Comparison of ENCODE assay signal across 17 cellular contexts in genomic region chr10:1650542-1651279, GRCh38.
"Had no signal": no experiment of that assay in that cellular context is flagged by ENCODE, and none has a peak within 500 bp of the region (broad histone marks: within the 10 kb centered on the region; RNA-seq: fewer than 3 reads in every experiment).

No MANE protein-coding gene starts in this region.

- H3K36me3 ChIP-seq: left lung, spleen had no signal

- H3K4me3 ChIP-seq: left lung, spleen had no signal

- H3K9me3 ChIP-seq: left lung, spleen had no signal

- H3K27ac ChIP-seq: left lung, spleen had no signal

- FAIRE-seq: endothelial cell of umbilical vein had no signal

- H3K27me3 ChIP-seq: left lung had no signal

- H3K4me1 ChIP-seq: left lung, spleen had no signal

- DNase-seq: activated CD4-positive, alpha-beta memory T cell treated with anti-CD3 and anti-CD28 coated beads for 36 hours; activated CD4-positive, alpha-beta T cell treated with anti-CD3 and anti-CD28 coated beads for 48 hours; activated effector memory CD4-positive, alpha-beta T cell treated with Interleukin-2 at 50 U/mL for 16 hours; activated naive CD4-positive, alpha-beta T cell treated with anti-CD3 and anti-CD28 coated beads for 36 hours; activated naive CD8-positive, alpha-beta T cell treated with anti-CD3 and anti-CD28 coated beads, Interleukin-2, amount 10 ng/mL, durations not matched to agents 7 days and 5 days; activated T-cell treated with anti-CD3 and anti-CD28 coated beads, Interleukin-2, amount 50 U/mL, for 72 hours; amniotic stem cell; effector memory CD4-positive, alpha-beta T cell; foreskin melanocyte; hippocampal formation; kidney glomerular epithelial cell; left lung; midbrain; spleen; stimulated activated CD4-positive, alpha-beta T cell treated with anti-CD3 and anti-CD28 coated beads, Interleukin-4, amount 100 ng/mL, for 1 hour; stimulated activated naive CD4-positive, alpha-beta T cell had no signal
